In genomic region chr17:72165202-72165972, GRCh38 we compare ENCODE assay signal across 22 cellular contexts. TPM values are rescaled to one million over a fixed set of nuclear protein-coding genes. Genes with fewer than 3 reads are reported as not detected.
DNase-seq lines count a peak whose midpoint lies in the region; ATAC-seq, FAIRE-seq and TF ChIP-seq lines count a peak whose summit lies in the region.
"Had no signal": no experiment of that assay in that cellular context is flagged by ENCODE, and none has a peak within 500 bp of the region (broad histone marks: within the 10 kb centered on the region; RNA-seq: fewer than 3 reads in every experiment).

No MANE protein-coding gene starts in this region.

- H3K4me2 ChIP-seq in GM23338: peak overlapping the region; percentile 19
- peak overlapping the region; percentile 44 for H3K4me2 ChIP-seq in H1 (ENCODE audit: insufficient read depth in 1 of 2, low read depth in 2 of 2, low read length in 2 of 2)
- H3K4me2 ChIP-seq in neural progenitor cell: peak overlapping the region; percentile 24

- no peak overlapping the region; a peak in 1 of 7 replicates for H3K9ac ChIP-seq in H1 (replicated peaks in 1 of 4; ENCODE audit: extremely low read depth in 1 of 4, low read depth in 3 of 4, low read length in 3 of 4)
- no peak overlapping the region for H3K9ac ChIP-seq in neural progenitor cell

- WGBS in H1 (ENCODE audit: extremely low coverage in 1 of 2, insufficient coverage in 1 of 2, insufficient read length in 1 of 2, insufficient replicate concordance in 2 of 2, low coverage in 1 of 2, low lambda C conversion rate in 2 of 2, missing lambda C conversion rate in 1 of 2), 2 experiments: 55% methylated on average over 13 of the region's 13 CpGs; no CpG with 5 or more reads in 1 of the 2 experiments

- peak overlapping the region; percentile 49 for H4K91ac ChIP-seq in H1 (replicated peaks; ENCODE audit: insufficient read length, low read length)

- H3K18ac ChIP-seq in H1 (ENCODE audit: extremely low read depth, low read length): peak overlapping the region; percentile 76; the same call in 1 of the 2 replicates

- peak overlapping the region; percentile 67 for H3K14ac ChIP-seq in H1 (ENCODE audit: insufficient read length)

- H4K20me1 ChIP-seq in GM23338 (replicated peaks; ENCODE audit: insufficient read depth) (no peaks in the 10 kb centered on the region), H1 (replicated peaks in 1 of 2; ENCODE audit: control insufficient read depth in 1 of 2, insufficient read depth in 2 of 2, low read length in 2 of 2) (no peaks in the 10 kb centered on the region), neural progenitor cell (ENCODE audit: low read depth) (no peaks in the 10 kb centered on the region)

- DNase-seq in GM23338 (ENCODE audit: low spot score) (peak; percentile 76), NCI-H526 (lab: John Stamatoyannopoulos, UW) (peak; percentile 94 to 97), H1 (ENCODE audit: low read depth in 1 of 2, low spot score in 2 of 2) (peak in 1 of 2 experiments; percentile 49), neural progenitor cell (ENCODE audit: low spot score) (peak; percentile 54), NCI-H2107 treated with DMSO at 0.1 percent for 48 hours (lab: John Stamatoyannopoulos, UW; ENCODE audit: unreplicated experiment) (no peak), NCI-H146 treated with DMSO at 0.1 percent for 48 hours (lab: John Stamatoyannopoulos, UW; ENCODE audit: unreplicated experiment) (no peak)
- DNase-seq: ACHN, AML-193, DMS 273 treated with DMSO at 0.1 percent for 48 hours, GF-D8, KG1, NCI-H1092, NCI-H146, NCI-H2107, NCI-H226, NCI-H69, SHP77 treated with DMSO at 0.1 percent for 48 hours had no signal

- POLR2A ChIA-PET in H1 (lab: Charles Lee; ENCODE audit: partially characterized antibody): interaction anchor here (0.7 to 1.0 kb wide), 2 partner anchors 10 to 12 kb away, joined by 4 to 6 read pairs; no protein-coding TSS in a partner anchor

- H3K4me1 ChIP-seq in GM23338 (ENCODE audit: insufficient read depth) (peaks cover 15% of the 10 kb centered on the region), H1 (replicated peaks in 1 of 4; ENCODE audit: control insufficient read depth in 3 of 4, insufficient read depth in 4 of 4, low read length in 3 of 4) (peaks cover 2 to 13% (median 10%) of the 10 kb centered on the region in 4 experiments; a peak in 6 of 7 replicates), neural progenitor cell (peaks cover 15% of the 10 kb centered on the region)
- H3K4me1 ChIP-seq: HAP-1 had no signal

- no peak overlapping the region for H4K5ac ChIP-seq in H1 (ENCODE audit: insufficient read length, low read depth, low read length)

- peaks cover 27% of the 10 kb centered on the region for H3K4me1 Mint-ChIP-seq in GM23338
- H3K4me1 Mint-ChIP-seq in neural progenitor cell: peaks cover 29% of the 10 kb centered on the region
- H3K4me1 Mint-ChIP-seq: CD14-positive monocyte had no signal

- H3K4me3 ChIP-seq in GM23338 (no peak overlapping the region), H1 (ENCODE audit: extremely low read depth in 1 of 4, insufficient read depth in 2 of 4, low read depth in 3 of 4, low read length in 4 of 4) (no peak overlapping the region; a peak in 1 of 8 replicates), neural progenitor cell (no peak overlapping the region)
- H3K4me3 ChIP-seq: HAP-1 had no signal

- H2BK20ac ChIP-seq in H1 (ENCODE audit: low read length): peak overlapping the region; percentile 74; the same call in 1 of the 2 replicates

- CTCF ChIA-PET in H1 (lab: Charles Lee; ENCODE audit: partially characterized antibody): interaction anchor here (1.3 kb wide), 1 partner anchor 88 kb away, joined by 3 read pairs; no protein-coding TSS in a partner anchor

- no peaks in the 10 kb centered on the region for H3K79me2 ChIP-seq in GM23338 (replicated peaks; ENCODE audit: insufficient read depth)
- no peaks in the 10 kb centered on the region for H3K79me2 ChIP-seq in H1 (ENCODE audit: control insufficient read depth in 1 of 2, insufficient read depth in 2 of 2, low read length in 2 of 2)
- no peaks in the 10 kb centered on the region for H3K79me2 ChIP-seq in neural progenitor cell (ENCODE audit: low read depth)

- no peak overlapping the region for H3K23ac ChIP-seq in H1 (ENCODE audit: insufficient read length)

- FAIRE-seq in H1 (lab: Jason Lieb, UNC): peak; percentile 65
- FAIRE-seq: GM12891 had no signal

- H2BK12ac ChIP-seq in H1 (ENCODE audit: low read depth, low read length): peak overlapping the region; percentile 70

- H2BK120ac ChIP-seq in H1 (replicated peaks; ENCODE audit: low read depth, low read length): no peak overlapping the region

- no peaks in the 10 kb centered on the region for H3K36me3 ChIP-seq in GM23338 (ENCODE audit: insufficient read depth)
- H3K36me3 ChIP-seq in H1 (ENCODE audit: control insufficient read depth in 2 of 4, insufficient read depth in 4 of 4, low read length in 3 of 4): no peaks in the 10 kb centered on the region
- H3K36me3 ChIP-seq in neural progenitor cell: no peaks in the 10 kb centered on the region
- H3K36me3 ChIP-seq: HAP-1 had no signal

- no peak overlapping the region for H3K4me3 Mint-ChIP-seq in GM23338
- H3K4me3 Mint-ChIP-seq in neural progenitor cell: peak overlapping the region; percentile 55
- H3K4me3 Mint-ChIP-seq: CD14-positive monocyte had no signal

- H3K27ac Mint-ChIP-seq in GM23338: no peak overlapping the region
- H3K27ac Mint-ChIP-seq in neural progenitor cell: peak overlapping the region; percentile 38
- H3K27ac Mint-ChIP-seq: CD14-positive monocyte had no signal

- ATAC-seq in GM23338: peak; percentile 87
- no peak for ATAC-seq in HG02763 (IDR thresholded peaks at IDR 0.05; ENCODE audit: unreplicated experiment)
- ATAC-seq: SK-N-SH treated with all-trans-retinoic acid at 6 μM for 48 hours had no signal

- H3K9me3 ChIP-seq in H1 (ENCODE audit: insufficient read depth in 2 of 2, low read depth in 1 of 2, low read length in 1 of 2) (no peaks in the 10 kb centered on the region; a peak in 1 of 4 replicates), neural progenitor cell (ENCODE audit: low read depth) (no peaks in the 10 kb centered on the region)
- H3K9me3 ChIP-seq: HAP-1 had no signal

- H2AFZ ChIP-seq in GM23338: no peak overlapping the region; the same call in 1 of the 2 replicates
- no peak overlapping the region for H2AFZ ChIP-seq in H1 (ENCODE audit: low read length)
- no peak overlapping the region for H2AFZ ChIP-seq in neural progenitor cell (replicated peaks)

- H3K9me2 ChIP-seq in GM23338 (ENCODE audit: insufficient read depth): peaks cover 17% of the 10 kb centered on the region

- no peak for TF ChIP-seq POLR2A in H1 (IDR thresholded peaks at IDR 0.05; ENCODE audit: control extremely low read depth in 1 of 2, low read depth in 2 of 2, low read length in 2 of 2)

- no peak overlapping the region for H3K56ac ChIP-seq in H1 (replicated peaks; ENCODE audit: insufficient read length, low read depth, low read length)

- peak overlapping the region; percentile 69; the same call in 1 of the 2 replicates for H2BK5ac ChIP-seq in H1 (ENCODE audit: low read depth, low read length)

- no peaks in the 10 kb centered on the region for H3K79me1 ChIP-seq in H1 (ENCODE audit: low read depth, low read length)

- no peak for TF ChIP-seq CTCF in GM23338 (conservative IDR thresholded peaks at IDR 0.05; ENCODE audit: low read depth in 2 of 2)
- no peak for TF ChIP-seq CTCF in H1 (IDR thresholded peaks at IDR 0.05; ENCODE audit: control extremely low read depth in 1 of 3, insufficient read depth in 1 of 3, low read depth in 1 of 3, low read length in 3 of 3)
- no peak for TF ChIP-seq CTCF in neural progenitor cell (IDR thresholded peaks at IDR 0.05)

- H3K27me3 Mint-ChIP-seq in GM23338 (ENCODE audit: insufficient read depth, low read depth, poor library complexity) (no peaks in the 10 kb centered on the region), neural progenitor cell (ENCODE audit: insufficient read depth, low read depth) (peaks cover 5% of the 10 kb centered on the region)

- peaks cover 2% of the 10 kb centered on the region; the same call in 1 of the 3 replicates for H3K9me3 Mint-ChIP-seq in GM23338
- H3K9me3 Mint-ChIP-seq in neural progenitor cell: peaks cover 4% of the 10 kb centered on the region

- TF ChIP-seq RAD21 in H1 (IDR thresholded peaks at IDR 0.05 in 1 of 2, conservative IDR thresholded peaks at IDR 0.05 in 1 of 2; ENCODE audit: low read depth in 2 of 2, low read length in 2 of 2): no peak

- no peaks in the 10 kb centered on the region; the same call in 1 of the 2 replicates for H3K23me2 ChIP-seq in H1 (ENCODE audit: low read depth, low read length)

- H4K8ac ChIP-seq in H1 (ENCODE audit: extremely low read depth, insufficient read depth, low read length): no peak overlapping the region; the same call in 1 of the 2 replicates

- peak overlapping the region; percentile 7; the same call in 1 of the 2 replicates for H2AK5ac ChIP-seq in H1 (ENCODE audit: low read depth, low read length)

- H3F3A ChIP-seq in GM23338 (replicated peaks; ENCODE audit: low read depth) (no peaks in the 10 kb centered on the region), neural progenitor cell (ENCODE audit: low read depth) (peaks cover 11% of the 10 kb centered on the region)

- H3K27ac ChIP-seq in GM23338 (ENCODE audit: low read depth): peak overlapping the region; percentile 64
- H3K27ac ChIP-seq in H1 (ENCODE audit: low read depth, low read length): no peak overlapping the region
- H3K27ac ChIP-seq in neural progenitor cell: no peak overlapping the region

- no peak overlapping the region for H2BK15ac ChIP-seq in H1 (ENCODE audit: low read length)

- no peak for TF ChIP-seq EP300 in H1 (IDR thresholded peaks at IDR 0.05; ENCODE audit: borderline replicate concordance in 1 of 2, low read depth in 2 of 2, low read length in 2 of 2)

- H3K36me3 Mint-ChIP-seq in GM23338 (ENCODE audit: low read depth) (0 out of 3 replicates have a peak, but pooled peaks cover 3% of the 10 kb centered on the region), neural progenitor cell (no peaks in the 10 kb centered on the region)
- H3K36me3 Mint-ChIP-seq: CD14-positive monocyte had no signal

- H3K27me3 ChIP-seq in GM23338 (ENCODE audit: insufficient read depth) (no peaks in the 10 kb centered on the region), H1 (replicated peaks in 1 of 4; ENCODE audit: control insufficient read depth in 3 of 4, extremely low read depth in 1 of 4, insufficient read depth in 3 of 4, low read length in 3 of 4) (no peaks in the 10 kb centered on the region), neural progenitor cell (no peaks in the 10 kb centered on the region)

- no peak overlapping the region for H3K4ac ChIP-seq in H1 (replicated peaks; ENCODE audit: insufficient read length, low read depth, low read length)

RNA-seq across cellular contexts. Expression of gene SOX9, which starts 44.6 kb away (rescaled TPM):
- 4.4 and 5.8 TPM in 2 replicates for total RNA-seq in GM23338 (2014; rRNA removed; shearing (Covaris generic))
- polyA plus RNA-seq in GM23338 (2016; fragmentation: Nextera tagmentation; extraction: Ambion mirVana) (4.4 and 4.8 TPM in 2 replicates), H1 (2011; rRNA removed) (1.9 and 3.3 TPM in 2 replicates)
- 4.9 and 5.2 TPM in 2 replicates for total RNA-seq in H1 (2021; fragmentation: NEBNext Ultra II Directional; extraction: Animal tissue kit (Norgen Biotek cat#: 25700))
- 1.6 TPM for polyA plus RNA-seq in H1 (2011; cell fraction: cytosol; rRNA removed)
- 2.7 TPM for polyA plus RNA-seq in H1 (2011; cell fraction: nucleus; rRNA removed)
- 2.7 to 4.0 TPM (median 3.3 TPM) in 4 replicates for polyA plus RNA-seq in H1 (2012, experiment 1 of 2)
- 2.6 TPM for polyA plus RNA-seq in H1 (2012, experiment 2 of 2)
- 2.1 TPM for polyA plus RNA-seq in H1 (2013, experiment 1 of 2)
- 2.2 TPM for polyA plus RNA-seq in H1 (2013, experiment 2 of 2)
- 0.71 and 1.4 TPM in 2 replicates for polyA minus RNA-seq in H1 (2011; rRNA and poly(A)+ RNA removed)
- 4.8 TPM for polyA minus RNA-seq in H1 (2011; cell fraction: cytosol; rRNA and poly(A)+ RNA removed)
- polyA minus RNA-seq in H1 (2011; cell fraction: nucleus; rRNA and poly(A)+ RNA removed): 2.8 TPM
- 10.6 and 12.7 TPM in 2 replicates for total RNA-seq in neural progenitor cell (ENCODE audit: low replicate concordance)
- polyA plus RNA-seq: CD14-positive monocyte had no signal

Comparison
In these comparisons a context has a peak if more than half of its experiments do, and no peak if none do; other contexts are left out.
1. DNase-seq: peak in GM23338 (single experiment), NCI-H526 (2 of 2) and neural progenitor cell (single experiment); none in NCI-H2107 treated with DMSO at 0.1 percent for 48 hours (single experiment) and NCI-H146 treated with DMSO at 0.1 percent for 48 hours (single experiment).
2. Peak in every context shown above with its lines, with median percentiles within 50 percentile points of each other: H3K4me2 ChIP-seq.